ENCODE assay signal across 34 cellular contexts in genomic region chr20:21956591-21956990, GRCh38.
"Had no signal": no experiment of that assay in that cellular context is flagged by ENCODE, and none has a peak within 500 bp of the region (broad histone marks: within the 10 kb centered on the region; RNA-seq: fewer than 3 reads in every experiment).

No MANE protein-coding gene starts in this region.

- DNase-seq: Karpas-422, Kasumi-1, MG63, MM.1S, MV-4-11, NCI-H1048, NCI-H1092, NCI-H1092 treated with DMSO at 0.1 percent for 48 hours, NCI-H1105, NCI-H1105 treated with DMSO at 0.1 percent for 48 hours, NCI-H1417, NCI-H1417 treated with DMSO at 0.1 percent for 48 hours, NCI-H1436, NCI-H1436 treated with DMSO at 0.1 percent for 48 hours, NCI-H146, NCI-H1694, NCI-H1694 treated with DMSO at 0.1 percent for 48 hours, NCI-H187, NCI-H187 treated with DMSO at 0.1 percent for 48 hours, NCI-H1930, NCI-H2029, NCI-H2029 treated with DMSO at 0.1 percent for 48 hours, NCI-H2081, NCI-H2081 treated with DMSO at 0.1 percent for 48 hours, NCI-H2107, NCI-H2171, NCI-H2171 treated with DMSO at 0.1 percent for 48 hours, NCI-H2227 treated with DMSO at 0.1 percent for 48 hours, NCI-H226, NCI-H345, NCI-H446, NCI-H446 treated with DMSO at 0.1 percent for 48 hours, NCI-H510A, NCI-H510A treated with DMSO at 0.1 percent for 48 hours had no signal

- H3K9me3 ChIP-seq: MG63 had no signal

- H3K36me3 ChIP-seq: MG63 had no signal

- H3K4me3 ChIP-seq: MG63 had no signal
